1 cellular context compared by ENCODE assay signal in the genomic region with DNA sequence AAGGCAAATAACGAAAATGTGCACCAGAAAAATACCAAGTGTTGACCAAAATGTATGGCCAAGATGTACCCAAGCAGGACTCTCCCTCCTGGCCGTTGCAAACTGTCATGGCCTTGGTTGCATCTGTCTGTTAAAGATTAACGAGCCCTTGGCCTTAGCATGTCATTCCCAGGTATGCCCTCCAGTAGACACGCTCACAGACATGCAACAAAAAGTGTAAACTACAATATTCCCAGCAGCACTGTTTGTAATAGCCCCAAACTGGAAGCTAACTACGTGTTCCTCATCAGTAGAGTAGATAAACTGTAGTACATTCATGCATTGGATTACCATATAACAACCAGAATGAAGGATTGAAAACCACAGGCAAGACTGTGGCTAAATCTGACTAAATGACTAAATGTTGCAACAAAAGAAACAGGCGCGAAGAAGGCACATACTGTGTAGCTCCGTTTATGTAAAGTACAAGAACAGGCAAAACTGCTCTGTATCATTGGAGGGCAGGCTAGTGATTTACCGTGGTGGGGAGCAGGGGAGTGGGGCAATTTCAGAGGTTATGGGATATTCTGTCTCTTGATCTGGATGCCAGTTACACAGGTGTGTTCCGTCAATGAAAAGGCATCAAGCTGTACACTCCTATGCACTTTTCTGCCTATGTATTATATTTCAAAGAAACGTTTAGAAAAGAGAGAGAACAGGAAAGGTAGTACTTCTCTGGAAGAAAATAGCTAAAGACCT.
A peak's percentile ranks its signal among the peaks of the same experiment; 100 is the strongest.
TF ChIP-seq lines count a peak whose summit lies in the region.

No MANE protein-coding gene starts in this region.

TF ChIP-seq in HepG2, 621 proteins besides CTCF, POLR2A, EP300 and RAD21 (continued from another document):
- TF ChIP-seq, protein P1, sequence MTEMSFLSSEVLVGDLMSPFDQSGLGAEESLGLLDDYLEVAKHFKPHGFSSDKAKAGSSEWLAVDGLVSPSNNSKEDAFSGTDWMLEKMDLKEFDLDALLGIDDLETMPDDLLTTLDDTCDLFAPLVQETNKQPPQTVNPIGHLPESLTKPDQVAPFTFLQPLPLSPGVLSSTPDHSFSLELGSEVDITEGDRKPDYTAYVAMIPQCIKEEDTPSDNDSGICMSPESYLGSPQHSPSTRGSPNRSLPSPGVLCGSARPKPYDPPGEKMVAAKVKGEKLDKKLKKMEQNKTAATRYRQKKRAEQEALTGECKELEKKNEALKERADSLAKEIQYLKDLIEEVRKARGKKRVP (CRISPR knock-in tag; IDR thresholded peaks at IDR 0.05), result peak in 1 of 2 experiments; percentile 64; a peak in 1 of 4 replicates
- TF ChIP-seq, protein P2, sequence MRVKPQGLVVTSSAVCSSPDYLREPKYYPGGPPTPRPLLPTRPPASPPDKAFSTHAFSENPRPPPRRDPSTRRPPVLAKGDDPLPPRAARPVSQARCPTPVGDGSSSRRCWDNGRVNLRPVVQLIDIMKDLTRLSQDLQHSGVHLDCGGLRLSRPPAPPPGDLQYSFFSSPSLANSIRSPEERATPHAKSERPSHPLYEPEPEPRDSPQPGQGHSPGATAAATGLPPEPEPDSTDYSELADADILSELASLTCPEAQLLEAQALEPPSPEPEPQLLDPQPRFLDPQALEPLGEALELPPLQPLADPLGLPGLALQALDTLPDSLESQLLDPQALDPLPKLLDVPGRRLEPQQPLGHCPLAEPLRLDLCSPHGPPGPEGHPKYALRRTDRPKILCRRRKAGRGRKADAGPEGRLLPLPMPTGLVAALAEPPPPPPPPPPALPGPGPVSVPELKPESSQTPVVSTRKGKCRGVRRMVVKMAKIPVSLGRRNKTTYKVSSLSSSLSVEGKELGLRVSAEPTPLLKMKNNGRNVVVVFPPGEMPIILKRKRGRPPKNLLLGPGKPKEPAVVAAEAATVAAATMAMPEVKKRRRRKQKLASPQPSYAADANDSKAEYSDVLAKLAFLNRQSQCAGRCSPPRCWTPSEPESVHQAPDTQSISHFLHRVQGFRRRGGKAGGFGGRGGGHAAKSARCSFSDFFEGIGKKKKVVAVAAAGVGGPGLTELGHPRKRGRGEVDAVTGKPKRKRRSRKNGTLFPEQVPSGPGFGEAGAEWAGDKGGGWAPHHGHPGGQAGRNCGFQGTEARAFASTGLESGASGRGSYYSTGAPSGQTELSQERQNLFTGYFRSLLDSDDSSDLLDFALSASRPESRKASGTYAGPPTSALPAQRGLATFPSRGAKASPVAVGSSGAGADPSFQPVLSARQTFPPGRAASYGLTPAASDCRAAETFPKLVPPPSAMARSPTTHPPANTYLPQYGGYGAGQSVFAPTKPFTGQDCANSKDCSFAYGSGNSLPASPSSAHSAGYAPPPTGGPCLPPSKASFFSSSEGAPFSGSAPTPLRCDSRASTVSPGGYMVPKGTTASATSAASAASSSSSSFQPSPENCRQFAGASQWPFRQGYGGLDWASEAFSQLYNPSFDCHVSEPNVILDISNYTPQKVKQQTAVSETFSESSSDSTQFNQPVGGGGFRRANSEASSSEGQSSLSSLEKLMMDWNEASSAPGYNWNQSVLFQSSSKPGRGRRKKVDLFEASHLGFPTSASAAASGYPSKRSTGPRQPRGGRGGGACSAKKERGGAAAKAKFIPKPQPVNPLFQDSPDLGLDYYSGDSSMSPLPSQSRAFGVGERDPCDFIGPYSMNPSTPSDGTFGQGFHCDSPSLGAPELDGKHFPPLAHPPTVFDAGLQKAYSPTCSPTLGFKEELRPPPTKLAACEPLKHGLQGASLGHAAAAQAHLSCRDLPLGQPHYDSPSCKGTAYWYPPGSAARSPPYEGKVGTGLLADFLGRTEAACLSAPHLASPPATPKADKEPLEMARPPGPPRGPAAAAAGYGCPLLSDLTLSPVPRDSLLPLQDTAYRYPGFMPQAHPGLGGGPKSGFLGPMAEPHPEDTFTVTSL (CRISPR knock-in tag; IDR thresholded peaks at IDR 0.05; ENCODE audit: borderline replicate concordance), result peak; percentile 80; the same call in 1 of the 2 replicates
- no peak for TF ChIP-seq HOXD1 (CRISPR knock-in tag; IDR thresholded peaks at IDR 0.05)
- TF ChIP-seq NRL (CRISPR knock-in tag; IDR thresholded peaks at IDR 0.05; ENCODE audit: borderline replicate concordance), result no peak
- peak; percentile 39 for TF ChIP-seq SKI (IDR thresholded peaks at IDR 0.05; ENCODE audit: partially characterized antibody)
- 0 out of 2 replicates have a peak, but pooled peaks have one; percentile 36 for TF ChIP-seq ZNF792 (CRISPR knock-in tag; IDR thresholded peaks at IDR 0.05)
- TF ChIP-seq ZSCAN30 (CRISPR knock-in tag; IDR thresholded peaks at IDR 0.05), result no peak
- no peak for TF ChIP-seq ELF1 (CRISPR knock-in tag; IDR thresholded peaks at IDR 0.05)
- peak; percentile 74 for TF ChIP-seq RARA (CRISPR knock-in tag; IDR thresholded peaks at IDR 0.05)
- peak; percentile 36; the same call in 1 of the 2 replicates for TF ChIP-seq RXRB (CRISPR knock-in tag; IDR thresholded peaks at IDR 0.05; ENCODE audit: borderline replicate concordance)
- no peak for TF ChIP-seq ZSCAN20 (CRISPR knock-in tag; IDR thresholded peaks at IDR 0.05; ENCODE audit: borderline replicate concordance)
- TF ChIP-seq ZNF644 (CRISPR knock-in tag; IDR thresholded peaks at IDR 0.05; ENCODE audit: low read depth), result peak; percentile 99
- peak; percentile 18; the same call in 1 of the 2 replicates for TF ChIP-seq FOXK1 (CRISPR knock-in tag; IDR thresholded peaks at IDR 0.05; ENCODE audit: borderline replicate concordance, low read depth)
- TF ChIP-seq ZNF296 (CRISPR knock-in tag; conservative IDR thresholded peaks at IDR 0.05), result no peak
- TF ChIP-seq, protein P3, sequence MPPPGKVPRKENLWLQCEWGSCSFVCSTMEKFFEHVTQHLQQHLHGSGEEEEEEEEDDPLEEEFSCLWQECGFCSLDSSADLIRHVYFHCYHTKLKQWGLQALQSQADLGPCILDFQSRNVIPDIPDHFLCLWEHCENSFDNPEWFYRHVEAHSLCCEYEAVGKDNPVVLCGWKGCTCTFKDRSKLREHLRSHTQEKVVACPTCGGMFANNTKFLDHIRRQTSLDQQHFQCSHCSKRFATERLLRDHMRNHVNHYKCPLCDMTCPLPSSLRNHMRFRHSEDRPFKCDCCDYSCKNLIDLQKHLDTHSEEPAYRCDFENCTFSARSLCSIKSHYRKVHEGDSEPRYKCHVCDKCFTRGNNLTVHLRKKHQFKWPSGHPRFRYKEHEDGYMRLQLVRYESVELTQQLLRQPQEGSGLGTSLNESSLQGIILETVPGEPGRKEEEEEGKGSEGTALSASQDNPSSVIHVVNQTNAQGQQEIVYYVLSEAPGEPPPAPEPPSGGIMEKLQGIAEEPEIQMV (CRISPR knock-in tag; IDR thresholded peaks at IDR 0.05; ENCODE audit: low read depth), result 0 out of 2 replicates have a peak, but pooled peaks have one; percentile 41
- 0 out of 2 replicates have a peak, but pooled peaks have one; percentile 20 for TF ChIP-seq NR2F6 (IDR thresholded peaks at IDR 0.05)
- no peak for TF ChIP-seq NR2F6 (CRISPR knock-in tag; IDR thresholded peaks at IDR 0.05)
- TF ChIP-seq TARDBP (CRISPR knock-in tag; IDR thresholded peaks at IDR 0.05), result peak; percentile 65; the same call in 1 of the 2 replicates
- TF ChIP-seq, protein P4, sequence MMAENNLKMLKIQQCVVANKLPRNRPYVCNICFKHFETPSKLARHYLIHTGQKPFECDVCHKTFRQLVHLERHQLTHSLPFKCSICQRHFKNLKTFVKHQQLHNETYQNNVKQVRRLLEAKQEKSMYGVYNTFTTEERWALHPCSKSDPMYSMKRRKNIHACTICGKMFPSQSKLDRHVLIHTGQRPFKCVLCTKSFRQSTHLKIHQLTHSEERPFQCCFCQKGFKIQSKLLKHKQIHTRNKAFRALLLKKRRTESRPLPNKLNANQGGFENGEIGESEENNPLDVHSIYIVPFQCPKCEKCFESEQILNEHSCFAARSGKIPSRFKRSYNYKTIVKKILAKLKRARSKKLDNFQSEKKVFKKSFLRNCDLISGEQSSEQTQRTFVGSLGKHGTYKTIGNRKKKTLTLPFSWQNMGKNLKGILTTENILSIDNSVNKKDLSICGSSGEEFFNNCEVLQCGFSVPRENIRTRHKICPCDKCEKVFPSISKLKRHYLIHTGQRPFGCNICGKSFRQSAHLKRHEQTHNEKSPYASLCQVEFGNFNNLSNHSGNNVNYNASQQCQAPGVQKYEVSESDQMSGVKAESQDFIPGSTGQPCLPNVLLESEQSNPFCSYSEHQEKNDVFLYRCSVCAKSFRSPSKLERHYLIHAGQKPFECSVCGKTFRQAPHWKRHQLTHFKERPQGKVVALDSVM (CRISPR knock-in tag; IDR thresholded peaks at IDR 0.05), result no peak
- TF ChIP-seq KDM2A (CRISPR knock-in tag; IDR thresholded peaks at IDR 0.05; ENCODE audit: borderline replicate concordance, low read depth), result 0 out of 2 replicates have a peak, but pooled peaks have one; percentile 41
- no peak for TF ChIP-seq NFYB (CRISPR knock-in tag; IDR thresholded peaks at IDR 0.05)
- 0 out of 2 replicates have a peak, but pooled peaks have one; percentile 29 for TF ChIP-seq ZBTB38 (CRISPR knock-in tag; IDR thresholded peaks at IDR 0.05)
- TF ChIP-seq, protein P5, sequence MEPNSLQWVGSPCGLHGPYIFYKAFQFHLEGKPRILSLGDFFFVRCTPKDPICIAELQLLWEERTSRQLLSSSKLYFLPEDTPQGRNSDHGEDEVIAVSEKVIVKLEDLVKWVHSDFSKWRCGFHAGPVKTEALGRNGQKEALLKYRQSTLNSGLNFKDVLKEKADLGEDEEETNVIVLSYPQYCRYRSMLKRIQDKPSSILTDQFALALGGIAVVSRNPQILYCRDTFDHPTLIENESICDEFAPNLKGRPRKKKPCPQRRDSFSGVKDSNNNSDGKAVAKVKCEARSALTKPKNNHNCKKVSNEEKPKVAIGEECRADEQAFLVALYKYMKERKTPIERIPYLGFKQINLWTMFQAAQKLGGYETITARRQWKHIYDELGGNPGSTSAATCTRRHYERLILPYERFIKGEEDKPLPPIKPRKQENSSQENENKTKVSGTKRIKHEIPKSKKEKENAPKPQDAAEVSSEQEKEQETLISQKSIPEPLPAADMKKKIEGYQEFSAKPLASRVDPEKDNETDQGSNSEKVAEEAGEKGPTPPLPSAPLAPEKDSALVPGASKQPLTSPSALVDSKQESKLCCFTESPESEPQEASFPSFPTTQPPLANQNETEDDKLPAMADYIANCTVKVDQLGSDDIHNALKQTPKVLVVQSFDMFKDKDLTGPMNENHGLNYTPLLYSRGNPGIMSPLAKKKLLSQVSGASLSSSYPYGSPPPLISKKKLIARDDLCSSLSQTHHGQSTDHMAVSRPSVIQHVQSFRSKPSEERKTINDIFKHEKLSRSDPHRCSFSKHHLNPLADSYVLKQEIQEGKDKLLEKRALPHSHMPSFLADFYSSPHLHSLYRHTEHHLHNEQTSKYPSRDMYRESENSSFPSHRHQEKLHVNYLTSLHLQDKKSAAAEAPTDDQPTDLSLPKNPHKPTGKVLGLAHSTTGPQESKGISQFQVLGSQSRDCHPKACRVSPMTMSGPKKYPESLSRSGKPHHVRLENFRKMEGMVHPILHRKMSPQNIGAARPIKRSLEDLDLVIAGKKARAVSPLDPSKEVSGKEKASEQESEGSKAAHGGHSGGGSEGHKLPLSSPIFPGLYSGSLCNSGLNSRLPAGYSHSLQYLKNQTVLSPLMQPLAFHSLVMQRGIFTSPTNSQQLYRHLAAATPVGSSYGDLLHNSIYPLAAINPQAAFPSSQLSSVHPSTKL (CRISPR knock-in tag; IDR thresholded peaks at IDR 0.05), result peak; percentile 78
- TF ChIP-seq NCOA5 (CRISPR knock-in tag; IDR thresholded peaks at IDR 0.05), result no peak
- TF ChIP-seq PCBP2 (optimal IDR thresholded peaks at IDR 0.05; ENCODE audit: low read depth, low read length, poor library complexity, severe bottlenecking), result no peak
